Comparison of ENCODE assay signal across 26 cellular contexts in genomic region chr21:25024639-25025038, GRCh38.
"Had no signal": no experiment of that assay in that cellular context is flagged by ENCODE, and none has a peak within 500 bp of the region (broad histone marks: within the 10 kb centered on the region; RNA-seq: fewer than 3 reads in every experiment).

No MANE protein-coding gene starts in this region.

- H3K27ac ChIP-seq: adrenal gland, ascending aorta, cardiac muscle cell, gastroesophageal sphincter, hepatocyte, neural progenitor cell, tibial nerve had no signal

- H3K4me1 ChIP-seq: adrenal gland, ascending aorta, gastroesophageal sphincter, neural progenitor cell, tibial nerve had no signal

- H3K9ac ChIP-seq: neural progenitor cell had no signal

- H3K4me3 Mint-ChIP-seq: activated naive CD8-positive, alpha-beta T cell treated with anti-CD3 and anti-CD28 coated beads for 36 hours; activated T-cell treated with anti-CD3 and anti-CD28 coated beads, Interleukin-2, amount 50 U/mL, for 72 hours; brain; effector memory CD8-positive, alpha-beta T cell; natural killer cell; neural progenitor cell; stimulated activated naive B cell treated with anti-CD40 and anti-IgM and Interleukin-4, amounts not matched to agents 10 μg/mL and 1 μg/mL and 100 μg/mL, for 72 hours; T-helper 2 cell treated with Interferon-gamma antibody and Interleukin-4, amounts not matched to agents 5 μg/mL and 100 μg/mL, for 36 hours had no signal

- H3K27me3 ChIP-seq: adrenal gland, ascending aorta, cardiac muscle cell, gastroesophageal sphincter, hepatocyte, neural progenitor cell, tibial nerve had no signal

- H3K36me3 ChIP-seq: adrenal gland, ascending aorta, cardiac muscle cell, gastroesophageal sphincter, neural progenitor cell, tibial nerve had no signal

- H3K4me3 ChIP-seq: adrenal gland, ascending aorta, cardiac muscle cell, gastroesophageal sphincter, hepatocyte, neural progenitor cell, smooth muscle cell, tibial nerve had no signal

- ATAC-seq: activated T-cell treated with anti-CD3 and anti-CD28 coated beads, Interleukin-2, amount 50 U/mL, for 72 hours; effector memory CD8-positive, alpha-beta T cell; gastroesophageal sphincter; left colon; natural killer cell; stimulated activated naive B cell treated with anti-CD40 and anti-IgM and Interleukin-4, amounts not matched to agents 10 μg/mL and 1 μg/mL and 100 μg/mL, for 72 hours had no signal

- H3K27ac Mint-ChIP-seq: activated naive CD8-positive, alpha-beta T cell treated with anti-CD3 and anti-CD28 coated beads for 36 hours; activated T-cell treated with anti-CD3 and anti-CD28 coated beads, Interleukin-2, amount 50 U/mL, for 72 hours; brain; effector memory CD8-positive, alpha-beta T cell; natural killer cell; neural progenitor cell; stimulated activated naive B cell treated with anti-CD40 and anti-IgM and Interleukin-4, amounts not matched to agents 10 μg/mL and 1 μg/mL and 100 μg/mL, for 72 hours; T-helper 2 cell treated with Interferon-gamma antibody and Interleukin-4, amounts not matched to agents 5 μg/mL and 100 μg/mL, for 36 hours had no signal

- H3K4me1 Mint-ChIP-seq: activated naive CD8-positive, alpha-beta T cell treated with anti-CD3 and anti-CD28 coated beads for 36 hours; brain; natural killer cell; neural progenitor cell had no signal

- H2AFZ ChIP-seq: hepatocyte, neural progenitor cell had no signal

- H3K4me2 ChIP-seq: hepatocyte, neural progenitor cell, smooth muscle cell had no signal

- H3K79me2 ChIP-seq: hepatocyte had no signal

- DNase-seq: activated CD4-positive, alpha-beta T cell treated with anti-CD3 and anti-CD28 coated beads for 4 hours; activated CD4-positive, alpha-beta T cell treated with anti-CD3 and anti-CD28 coated beads, Interleukin-2, amount 50 U/mL, for 4 hours; activated naive CD4-positive, alpha-beta T cell; activated naive CD8-positive, alpha-beta T cell treated with anti-CD3 and anti-CD28 coated beads for 36 hours; activated T-cell treated with anti-CD3 and anti-CD28 coated beads for 4 hours; activated T-cell treated with anti-CD3 and anti-CD28 coated beads, Interleukin-2, amount 50 U/mL, for 72 hours; adrenal gland; cortex of kidney; effector memory CD8-positive, alpha-beta T cell; left colon; natural killer cell; retina; stimulated activated CD4-positive, alpha-beta T cell treated with anti-CD3 and anti-CD28 coated beads, Interleukin-1b, Interleukin-23, amount 100 ng/mL, for 48 hours; stimulated activated CD4-positive, alpha-beta T cell treated with anti-CD3 and anti-CD28 coated beads, Interleukin-4, amount 100 ng/mL, for 4 hours; stimulated activated CD8-positive, alpha-beta memory T cell treated with anti-CD3 and anti-CD28 coated beads, Interleukin-4, amount 100 ng/mL, for 48 hours; stimulated activated naive B cell treated with anti-CD40 and anti-IgM and Interleukin-4, amounts not matched to agents 10 μg/mL and 1 μg/mL and 100 μg/mL, for 72 hours; T-helper 1 cell had no signal

- H3K9me3 ChIP-seq: adrenal gland, ascending aorta, gastroesophageal sphincter, tibial nerve had no signal

- H3K36me3 Mint-ChIP-seq: activated naive CD8-positive, alpha-beta T cell treated with anti-CD3 and anti-CD28 coated beads for 36 hours; brain; natural killer cell; neural progenitor cell had no signal
